ENCODE assay signal across 9 cellular contexts in the genomic region with DNA sequence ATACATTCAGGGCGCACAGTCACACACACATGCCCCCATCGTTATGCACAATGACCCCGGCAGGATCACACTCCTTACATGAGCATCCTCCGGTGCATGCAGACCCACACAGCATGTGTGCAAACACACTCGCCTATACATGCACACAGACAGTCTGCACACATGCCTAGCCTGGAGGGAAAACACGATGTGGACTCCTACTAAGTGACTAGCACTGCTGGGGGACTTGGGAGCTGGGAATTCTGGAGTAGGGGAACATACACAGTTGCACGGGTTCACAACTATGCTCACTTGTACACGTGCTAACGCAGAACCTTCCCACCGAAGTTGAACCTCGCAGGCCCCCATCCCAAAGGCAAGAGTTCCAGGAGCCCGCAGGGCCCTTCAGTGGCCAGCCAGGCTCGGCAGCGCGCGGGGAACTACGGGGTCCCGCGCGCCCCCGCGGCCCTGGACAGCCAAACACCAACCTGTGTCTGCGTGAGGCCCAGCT. TPM values are rescaled to one million over a fixed set of nuclear protein-coding genes. Genes with fewer than 3 reads are reported as not detected.
DNase-seq lines count a peak whose midpoint lies in the region; ATAC-seq, FAIRE-seq and TF ChIP-seq lines count a peak whose summit lies in the region.
"Had no signal": no experiment of that assay in that cellular context is flagged by ENCODE, and none has a peak within 500 bp of the region (broad histone marks: within the 10 kb centered on the region; RNA-seq: fewer than 3 reads in every experiment).

No MANE protein-coding gene starts in this region.

- peaks cover 25% of the 10 kb centered on the region for H3K4me1 Mint-ChIP-seq in chondrocyte (ENCODE audit: low read depth)

- H3K27ac Mint-ChIP-seq in chondrocyte (ENCODE audit: unreplicated experiment) = no peak overlapping the region

- peaks cover 3% of the 10 kb centered on the region for H3K4me1 ChIP-seq in cardiac muscle cell (ENCODE audit: low read depth)
- peaks cover 4 to 38% of the 10 kb centered on the region in 2 donors for H3K4me1 ChIP-seq in muscle layer of duodenum (ENCODE audit: control insufficient read depth in 1 of 2, insufficient read depth in 2 of 2, low read length in 2 of 2)
- H3K4me1 ChIP-seq in vagina = peaks cover 40% of the 10 kb centered on the region

- no peak for TF ChIP-seq POLR2A in vagina (IDR thresholded peaks at IDR 0.05)

- no peaks in the 10 kb centered on the region for H3K9me3 ChIP-seq in cardiac muscle cell (ENCODE audit: low read depth)
- H3K9me3 ChIP-seq in muscle layer of duodenum (ENCODE audit: control insufficient read depth in 1 of 2, low read length in 2 of 2) = no peaks in the 10 kb centered on the region
- no peaks in the 10 kb centered on the region for H3K9me3 ChIP-seq in vagina

- TF ChIP-seq CTCF in cardiac muscle cell (IDR thresholded peaks at IDR 0.05; ENCODE audit: low read depth, low read length) (no peak), chondrocyte (IDR thresholded peaks at IDR 0.05) (no peak), vagina (IDR thresholded peaks at IDR 0.05) (no peak)

- peaks cover 64% of the 10 kb centered on the region for H3K27me3 Mint-ChIP-seq in chondrocyte (ENCODE audit: low read depth)

- DNase-seq in cardiac muscle cell (ENCODE audit: low read depth in 1 of 2, low spot score in 1 of 2) = no peak
- no peak for DNase-seq in left cardiac atrium
- DNase-seq in chondrocyte (ENCODE audit: low spot score) = no peak
- DNase-seq in vagina (ENCODE audit: extremely low spot score in 2 of 2) = no peak
- no peak for DNase-seq in RCC 7860 (ENCODE audit: low spot score)

- H3K27ac ChIP-seq in cardiac muscle cell (no peak overlapping the region), muscle layer of duodenum (ENCODE audit: low read length) (no peak overlapping the region), vagina (no peak overlapping the region)

- no peaks in the 10 kb centered on the region for H3K9me3 Mint-ChIP-seq in chondrocyte (ENCODE audit: low read depth)

- ATAC-seq in left cardiac atrium (no peak), GM19395 (IDR thresholded peaks at IDR 0.05; ENCODE audit: unreplicated experiment) (no peak), GM18873 (IDR thresholded peaks at IDR 0.05; ENCODE audit: low FRiP score, unreplicated experiment) (no peak)

- peaks cover 2% of the 10 kb centered on the region for H3K36me3 Mint-ChIP-seq in chondrocyte (ENCODE audit: low read depth)

- no peak for FAIRE-seq in RCC 7860 (lab: Jason Lieb, UNC)

- H3K4me3 ChIP-seq in cardiac muscle cell (peak overlapping the region; percentile 29), muscle layer of duodenum (ENCODE audit: low read depth in 1 of 2, low read length in 2 of 2) (peak overlapping the region; percentile 11 to 58), vagina (peak overlapping the region; percentile 39 to 48)
- H3K4me3 ChIP-seq: lung had no signal

- intact Hi-C loops in left cardiac atrium (cut with DNase I) (loop anchor here in 1 of 2 donors (5.0 kb wide), 1 partner anchor 41 kb away; no protein-coding TSS in a partner anchor), vagina (cut with DNase I) (loop anchor here (5.0 to 10.0 kb wide), 2 partner anchors 111 to 438 kb away; no protein-coding TSS in a partner anchor)

- no peaks in the 10 kb centered on the region for H3K36me3 ChIP-seq in cardiac muscle cell
- H3K36me3 ChIP-seq in muscle layer of duodenum (ENCODE audit: control insufficient read depth in 1 of 2, insufficient read depth in 2 of 2, low read length in 2 of 2) = no peaks in the 10 kb centered on the region
- no peaks in the 10 kb centered on the region for H3K36me3 ChIP-seq in vagina

- H3K4me3 Mint-ChIP-seq in chondrocyte (ENCODE audit: unreplicated experiment) = peak overlapping the region; percentile 22

- H3K27me3 ChIP-seq in cardiac muscle cell (peaks cover 97% of the 10 kb centered on the region), muscle layer of duodenum (ENCODE audit: low read depth, low read length) (peaks cover 65% of the 10 kb centered on the region), vagina (no peaks in the 10 kb centered on the region)

RNA-seq across cellular contexts. Expression of gene DLX3, which starts 2.0 kb away (rescaled TPM):
- total RNA-seq in cardiac muscle cell (0.14 and 0.63 TPM in 2 replicates), left cardiac atrium (under 1 TPM in 1 of 2 donors, not detected in 1; 0.16 TPM), chondrocyte (0.10 TPM in 1 of 3 replicates, not detected in the others), vagina (1.7 TPM)
- 1.1 and 2.1 TPM in 2 replicates for polyA plus RNA-seq in cardiac muscle cell

RNA-seq across cellular contexts. Expression of gene DLX4, which starts 24.0 kb away (rescaled TPM):
- total RNA-seq in cardiac muscle cell (0.53 and 0.60 TPM in 2 replicates), left cardiac atrium (under 1 TPM; 0.13 to 0.27 TPM), chondrocyte (0.12 TPM in 1 of 3 replicates, not detected in the others), vagina (1.2 TPM)
- polyA plus RNA-seq in cardiac muscle cell = 0.86 and 1.3 TPM in 2 replicates
